ENCODE assay signal across 28 cellular contexts in genomic region chr17:76755285-76755684, GRCh38.
"Had no signal": no experiment of that assay in that cellular context is flagged by ENCODE, and none has a peak within 500 bp of the region (broad histone marks: within the 10 kb centered on the region; RNA-seq: fewer than 3 reads in every experiment).

No MANE protein-coding gene starts in this region.

- FAIRE-seq: keratinocyte, TTC549 had no signal

- H3K4me3 Mint-ChIP-seq: activated CD4-positive, alpha-beta T cell treated with anti-CD3 and anti-CD28 coated beads, Interleukin-2, amount 10 ng/mL, durations not matched to agents 24 days and 14 days; activated CD8-positive, alpha-beta T cell treated with anti-CD3 and anti-CD28 coated beads for 36 hours; activated naive CD8-positive, alpha-beta T cell treated with anti-CD3 and anti-CD28 coated beads, Interleukin-2, amount 10 ng/mL, durations not matched to agents 7 days and 5 days; activated T-cell treated with anti-CD3 and anti-CD28 coated beads, Interleukin-2, amount 50 U/mL, for 4 hours; activated T-helper 17 cell treated with anti-CD3 and anti-CD28 coated beads, Interleukin-2, amount 50 U/mL, for 72 hours; brain; effector memory CD8-positive, alpha-beta T cell; nephron; stimulated activated effector memory CD8-positive, alpha-beta T cell treated with anti-CD3 and anti-CD28 coated beads, Interleukin-12 subunit alpha, Interleukin-12 subunit beta, amount 100 ng/mL, for 72 hours; stimulated activated naive CD8-positive, alpha-beta T cell treated with anti-CD3 and anti-CD28 coated beads, Interleukin-15, Interleukin-2, amounts not matched to agents 100 ng/mL and 50 ng/mL, for 24 hours; type B pancreatic cell had no signal

- H3K9me3 ChIP-seq: ascending aorta, gastroesophageal sphincter, lower lobe of right lung, thoracic aorta, uterus had no signal

- H3K27ac ChIP-seq: ascending aorta, gastroesophageal sphincter, hepatocyte, lower lobe of right lung, skin epidermis, thoracic aorta, uterus, WERI-Rb-1 had no signal

- H3K4me3 ChIP-seq: ascending aorta, gastroesophageal sphincter, hepatocyte, lower lobe of right lung, skin epidermis, thoracic aorta, uterus had no signal

- ATAC-seq: activated CD8-positive, alpha-beta T cell treated with anti-CD3 and anti-CD28 coated beads for 36 hours; activated T-cell treated with anti-CD3 and anti-CD28 coated beads, Interleukin-2, amount 50 U/mL, for 4 hours; activated T-helper 17 cell treated with anti-CD3 and anti-CD28 coated beads, Interleukin-2, amount 50 U/mL, for 72 hours; effector memory CD8-positive, alpha-beta T cell; gastroesophageal sphincter; left colon; lower lobe of right lung; sciatic nerve; stimulated activated effector memory CD8-positive, alpha-beta T cell treated with anti-CD3 and anti-CD28 coated beads, Interleukin-12 subunit alpha, Interleukin-12 subunit beta, amount 100 ng/mL, for 72 hours had no signal

- H3K27ac Mint-ChIP-seq: activated CD4-positive, alpha-beta T cell treated with anti-CD3 and anti-CD28 coated beads, Interleukin-2, amount 10 ng/mL, durations not matched to agents 24 days and 14 days; activated CD8-positive, alpha-beta T cell treated with anti-CD3 and anti-CD28 coated beads for 36 hours; activated naive CD8-positive, alpha-beta T cell treated with anti-CD3 and anti-CD28 coated beads, Interleukin-2, amount 10 ng/mL, durations not matched to agents 7 days and 5 days; activated T-helper 17 cell treated with anti-CD3 and anti-CD28 coated beads, Interleukin-2, amount 50 U/mL, for 72 hours; brain; nephron; stimulated activated effector memory CD8-positive, alpha-beta T cell treated with anti-CD3 and anti-CD28 coated beads, Interleukin-12 subunit alpha, Interleukin-12 subunit beta, amount 100 ng/mL, for 72 hours; stimulated activated naive CD8-positive, alpha-beta T cell treated with anti-CD3 and anti-CD28 coated beads, Interleukin-15, Interleukin-2, amounts not matched to agents 100 ng/mL and 50 ng/mL, for 24 hours; type B pancreatic cell had no signal

- H3K4me1 Mint-ChIP-seq: brain, nephron had no signal

- DNase-seq: activated CD4-positive, alpha-beta T cell treated with anti-CD3 and anti-CD28 coated beads, Interleukin-2, amount 10 ng/mL, durations not matched to agents 24 days and 14 days; activated CD4-positive, CD25-positive, alpha-beta regulatory T cell treated with anti-CD3 and anti-CD28 coated beads, Interleukin-2, amount 50 U/mL, for 72 hours; activated CD8-positive, alpha-beta T cell treated with anti-CD3 and anti-CD28 coated beads for 36 hours; activated naive CD8-positive, alpha-beta T cell treated with anti-CD3 and anti-CD28 coated beads, Interleukin-2, amount 10 ng/mL, durations not matched to agents 7 days and 5 days; activated T-cell treated with anti-CD3 and anti-CD28 coated beads, Interleukin-2, amount 50 U/mL, for 4 hours; caudate nucleus; cortex of kidney; effector memory CD8-positive, alpha-beta T cell; left colon; lower lobe of right lung; mesenchymal stem cell; stimulated activated CD4-positive, alpha-beta T cell treated with anti-CD3 and anti-CD28 coated beads, Interleukin-4, amount 100 ng/mL, for 24 hours; uterus; WERI-Rb-1 had no signal

- H3K36me3 ChIP-seq: uterus had no signal

- H3K4me1 ChIP-seq: ascending aorta, gastroesophageal sphincter, lower lobe of right lung, uterus had no signal

- H3K27me3 ChIP-seq: ascending aorta, gastroesophageal sphincter, hepatocyte, uterus had no signal

- H3K27me3 Mint-ChIP-seq: activated CD4-positive, alpha-beta T cell treated with anti-CD3 and anti-CD28 coated beads, Interleukin-2, amount 10 ng/mL, durations not matched to agents 24 days and 14 days; activated CD8-positive, alpha-beta T cell treated with anti-CD3 and anti-CD28 coated beads for 36 hours; activated naive CD8-positive, alpha-beta T cell treated with anti-CD3 and anti-CD28 coated beads, Interleukin-2, amount 10 ng/mL, durations not matched to agents 7 days and 5 days; activated T-helper 17 cell treated with anti-CD3 and anti-CD28 coated beads, Interleukin-2, amount 50 U/mL, for 72 hours; brain; effector memory CD8-positive, alpha-beta T cell; stimulated activated naive CD8-positive, alpha-beta T cell treated with anti-CD3 and anti-CD28 coated beads, Interleukin-15, Interleukin-2, amounts not matched to agents 100 ng/mL and 50 ng/mL, for 24 hours; type B pancreatic cell had no signal

- H3K9me3 Mint-ChIP-seq: activated CD4-positive, alpha-beta T cell treated with anti-CD3 and anti-CD28 coated beads, Interleukin-2, amount 10 ng/mL, durations not matched to agents 24 days and 14 days; activated CD8-positive, alpha-beta T cell treated with anti-CD3 and anti-CD28 coated beads for 36 hours; activated naive CD8-positive, alpha-beta T cell treated with anti-CD3 and anti-CD28 coated beads, Interleukin-2, amount 10 ng/mL, durations not matched to agents 7 days and 5 days; activated T-cell treated with anti-CD3 and anti-CD28 coated beads, Interleukin-2, amount 50 U/mL, for 4 hours; activated T-helper 17 cell treated with anti-CD3 and anti-CD28 coated beads, Interleukin-2, amount 50 U/mL, for 72 hours; effector memory CD8-positive, alpha-beta T cell; stimulated activated effector memory CD8-positive, alpha-beta T cell treated with anti-CD3 and anti-CD28 coated beads, Interleukin-12 subunit alpha, Interleukin-12 subunit beta, amount 100 ng/mL, for 72 hours; stimulated activated naive CD8-positive, alpha-beta T cell treated with anti-CD3 and anti-CD28 coated beads, Interleukin-15, Interleukin-2, amounts not matched to agents 100 ng/mL and 50 ng/mL, for 24 hours; type B pancreatic cell had no signal
